In genomic region chr4:107826427-107826980, GRCh38 we compare ENCODE assay signal across 10 cellular contexts. TPM values are rescaled to one million over a fixed set of nuclear protein-coding genes. Genes with fewer than 3 reads are reported as not detected.
A peak's percentile ranks its signal among the peaks of the same experiment; 100 is the strongest.
DNase-seq lines count a peak whose midpoint lies in the region; ATAC-seq and TF ChIP-seq lines count a peak whose summit lies in the region.
"Had no signal": no experiment of that assay in that cellular context is flagged by ENCODE, and none has a peak within 500 bp of the region (broad histone marks: within the 10 kb centered on the region; RNA-seq: fewer than 3 reads in every experiment).

No MANE protein-coding gene starts in this region.

- no peaks in the 10 kb centered on the region for H3K9me2 ChIP-seq in PC-9 (ENCODE audit: insufficient read depth)

- no peaks in the 10 kb centered on the region for H3K36me3 ChIP-seq in Caco-2 (ENCODE audit: control insufficient read depth, insufficient read depth, low read length)
- H3K36me3 ChIP-seq in PC-9 (ENCODE audit: low read depth), result no peaks in the 10 kb centered on the region
- no peaks in the 10 kb centered on the region for H3K36me3 ChIP-seq in parathyroid adenoma (ENCODE audit: control insufficient read depth, insufficient read depth, low read length)

- H3K4me1 ChIP-seq in Caco-2 (no peaks in the 10 kb centered on the region; the same call in 1 of the 2 replicates), PC-9 (replicated peaks; ENCODE audit: insufficient read depth) (peaks cover 25% of the 10 kb centered on the region), parathyroid adenoma (no peaks in the 10 kb centered on the region)

- H3K9me3 ChIP-seq in Caco-2, result no peaks in the 10 kb centered on the region
- H3K9me3 ChIP-seq in PC-9 (ENCODE audit: insufficient read depth, low read depth), result no peaks in the 10 kb centered on the region
- no peaks in the 10 kb centered on the region for H3K9me3 ChIP-seq in parathyroid adenoma (ENCODE audit: control insufficient read depth, low read length)

- H3K4me1 Mint-ChIP-seq in Caco-2 (ENCODE audit: low read depth, unreplicated experiment), result peaks cover 13% of the 10 kb centered on the region

- peaks cover 8% of the 10 kb centered on the region for H3K79me2 ChIP-seq in PC-9 (ENCODE audit: low read depth)
- peaks cover 2% of the 10 kb centered on the region for H3K79me2 ChIP-seq in parathyroid adenoma

- no peaks in the 10 kb centered on the region for H3K27me3 Mint-ChIP-seq in Caco-2 (ENCODE audit: insufficient read depth, unreplicated experiment)

- H3K4me3 ChIP-seq in Caco-2 (ENCODE audit: low read depth, low read length) (peak overlapping the region; percentile 5; the same call in 1 of the 2 replicates), PC-9 (peak overlapping the region; percentile 69; the same call in 1 of the 2 replicates), fibroblast of the aortic adventitia (ENCODE audit: low read depth, low read length) (peak overlapping the region; percentile 96), parathyroid adenoma (ENCODE audit: low read depth, low read length) (no peak overlapping the region)

- CTCF ChIA-PET in Caco-2 (lab: Charles Lee), result no interaction called here
- CTCF ChIA-PET in PC-9 (lab: Charles Lee), result no interaction called here

- no peak overlapping the region for H3K27ac Mint-ChIP-seq in Caco-2 (ENCODE audit: unreplicated experiment)
- H3K27ac Mint-ChIP-seq: T-helper 2 cell treated with Interferon-gamma antibody and Interleukin-4, amounts not matched to agents 5 μg/mL and 100 μg/mL, for 36 hours had no signal

- no peaks in the 10 kb centered on the region for H3K27me3 ChIP-seq in Caco-2 (replicated peaks; ENCODE audit: control insufficient read depth, insufficient read depth, low read length)
- no peaks in the 10 kb centered on the region for H3K27me3 ChIP-seq in PC-9 (ENCODE audit: insufficient read depth, low read depth)
- H3K27me3 ChIP-seq in parathyroid adenoma (ENCODE audit: control insufficient read depth, insufficient read depth, low read length), result no peaks in the 10 kb centered on the region

- H3K27ac ChIP-seq in PC-9 (0 out of 2 replicates have a peak overlapping the region, but pooled peaks have one; percentile 96), parathyroid adenoma (peak overlapping the region; percentile 6)

- peak overlapping the region; percentile 96 for H3K4me3 Mint-ChIP-seq in Caco-2 (ENCODE audit: unreplicated experiment)

- DNase-seq in Caco-2 (peak in 1 of 2 experiments; percentile 2), PC-9 (no peak), fibroblast of the aortic adventitia (ENCODE audit: low read depth) (peak; percentile 41), mucosa of gallbladder (ENCODE audit: low spot score) (no peak), hypothalamus (lab: John Stamatoyannopoulos, UW) (no peak), OCI-M2 (lab: John Stamatoyannopoulos, UW; ENCODE audit: unreplicated experiment) (no peak)
- DNase-seq: effector CD4-positive, alpha-beta T cell had no signal

- peaks cover 18% of the 10 kb centered on the region; the same call in 1 of the 2 replicates for H3F3A ChIP-seq in PC-9 (ENCODE audit: insufficient read depth, low read depth)

- no peak overlapping the region for H3K9ac ChIP-seq in parathyroid adenoma

- TF ChIP-seq CTCF in Caco-2 (IDR thresholded peaks at IDR 0.05; ENCODE audit: insufficient read depth in 1 of 2, low read depth in 1 of 2, low read length in 1 of 2, severe bottlenecking in 1 of 2, unreplicated experiment in 1 of 2) (no peak), PC-9 (conservative IDR thresholded peaks at IDR 0.05) (no peak), fibroblast of the aortic adventitia (IDR thresholded peaks at IDR 0.05; ENCODE audit: insufficient read depth, low read length) (no peak), parathyroid adenoma (IDR thresholded peaks at IDR 0.05) (no peak)

- no peak overlapping the region for H2AFZ ChIP-seq in PC-9
- peak overlapping the region; percentile 64 for H2AFZ ChIP-seq in parathyroid adenoma

- H3K4me2 ChIP-seq in PC-9, result peak overlapping the region; percentile 86
- no peak overlapping the region for H3K4me2 ChIP-seq in parathyroid adenoma (ENCODE audit: low read length)

- BruUV-seq in Caco-2 (replicated peaks; lab: Mats Ljungman, UMichigan), result no TSS peak
- no TSS peak for BruUV-seq in PC-9 (replicated peaks; lab: Mats Ljungman, UMichigan)

- H4K20me1 ChIP-seq in PC-9 (ENCODE audit: insufficient read depth), result no peaks in the 10 kb centered on the region

- H3K36me3 Mint-ChIP-seq in Caco-2 (ENCODE audit: insufficient read depth, unreplicated experiment), result peaks cover 5% of the 10 kb centered on the region

- POLR2A ChIA-PET in Caco-2 (lab: Charles Lee), result interaction anchor here (0.7 kb wide), 1 partner anchor 106 kb away, joined by 5 read pairs; no protein-coding TSS in a partner anchor
- POLR2A ChIA-PET in PC-9 (lab: Charles Lee; ENCODE audit: unreplicated experiment), result interaction anchor here (0.6 kb wide), 1 partner anchor 19 kb away, joined by 8 read pairs; no protein-coding TSS in a partner anchor

- intact Hi-C loops in Caco-2 (cut with micrococcal nuclease; ENCODE audit: unreplicated experiment) (loop anchor here (10.0 kb wide), 1 partner anchor 88 kb away; no protein-coding TSS in a partner anchor), PC-9 (cut with micrococcal nuclease; ENCODE audit: unreplicated experiment) (no loop called here)

- H3K9me3 Mint-ChIP-seq in Caco-2 (ENCODE audit: unreplicated experiment), result no peaks in the 10 kb centered on the region
- H3K9me3 Mint-ChIP-seq: T-helper 2 cell treated with Interferon-gamma antibody and Interleukin-4, amounts not matched to agents 5 μg/mL and 100 μg/mL, for 36 hours had no signal

- ATAC-seq in GM19328 (IDR thresholded peaks at IDR 0.05; ENCODE audit: unreplicated experiment), result no peak

RNA-seq across cellular contexts. Expression of gene SGMS2, which starts 1.8 kb away (rescaled TPM):
- total RNA-seq in Caco-2 (2022), result 3.4 and 5.6 TPM in 2 replicates
- 17.0 and 17.9 TPM in 2 replicates for total RNA-seq in PC-9 (2021)
- 144 and 145 TPM in 2 replicates for total RNA-seq in fibroblast of the aortic adventitia (ENCODE audit: low replicate concordance)
- total RNA-seq in mucosa of gallbladder, result 76.1 TPM
